ENCODE assay signal across 10 cellular contexts in genomic region chr22:20531154-20531403, GRCh38. TPM values are rescaled to one million over a fixed set of nuclear protein-coding genes. Genes with fewer than 3 reads are reported as not detected.
DNase-seq lines count a peak whose midpoint lies in the region; ATAC-seq, FAIRE-seq and TF ChIP-seq lines count a peak whose summit lies in the region.
"Had no signal": no experiment of that assay in that cellular context is flagged by ENCODE, and none has a peak within 500 bp of the region (broad histone marks: within the 10 kb centered on the region; RNA-seq: fewer than 3 reads in every experiment).

No MANE protein-coding gene starts in this region.

- FAIRE-seq in K562 (lab: Jason Lieb, UNC) = no peak
- FAIRE-seq: colon had no signal

- H3K36me3 ChIP-seq in HCT116 (ENCODE audit: control insufficient read depth in 1 of 2, insufficient read depth in 2 of 2, low read length in 2 of 2) (peaks cover 2 to 8% of the 10 kb centered on the region in 2 experiments; a peak in 2 of 4 replicates), K562 (ENCODE audit: control insufficient read depth, insufficient read depth, low read length) (peaks cover 79% of the 10 kb centered on the region), stomach smooth muscle (ENCODE audit: control insufficient read depth in 2 of 2, insufficient read depth in 2 of 2, low read length in 2 of 2) (peaks cover 7 to 11% of the 10 kb centered on the region in 2 donors)

- no peak overlapping the region for H3K27ac Mint-ChIP-seq in activated T-helper 17 cell treated with anti-CD3 and anti-CD28 coated beads, Interleukin-2, amount 50 U/mL, for 72 hours

- H3K9me3 ChIP-seq in HCT116 (ENCODE audit: control insufficient read depth in 1 of 2, insufficient read depth in 1 of 2, low read depth in 1 of 2, low read length in 2 of 2) (no peaks in the 10 kb centered on the region), K562 (replicated peaks; ENCODE audit: control insufficient read depth, insufficient read depth, low read depth, low read length) (no peaks in the 10 kb centered on the region), stomach smooth muscle (ENCODE audit: control insufficient read depth in 2 of 2, low read length in 2 of 2) (no peaks in the 10 kb centered on the region)

- TF ChIP-seq EP300 in K562 (IDR thresholded peaks at IDR 0.05; ENCODE audit: low read length) = no peak

- H3K27me3 ChIP-seq in HCT116 (ENCODE audit: insufficient read depth, low read length) (no peaks in the 10 kb centered on the region), K562 (ENCODE audit: control insufficient read depth in 2 of 2, insufficient read depth in 2 of 2, low read length in 2 of 2) (no peaks in the 10 kb centered on the region), layer of hippocampus (ENCODE audit: control insufficient read depth, insufficient read depth, low read length) (no peaks in the 10 kb centered on the region), stomach smooth muscle (ENCODE audit: control insufficient read depth in 1 of 2, insufficient read depth in 2 of 2, low read length in 2 of 2) (no peaks in the 10 kb centered on the region)

- in situ Hi-C loops in K562 (cut with MboI) = no loop called here

- BruUV-seq in HCT116 (replicated peaks; lab: Mats Ljungman, UMichigan) (no TSS peak), K562 (replicated peaks; lab: Mats Ljungman, UMichigan) (no TSS peak)

- peaks cover 47% of the 10 kb centered on the region for H3K4me1 Mint-ChIP-seq in activated T-helper 17 cell treated with anti-CD3 and anti-CD28 coated beads, Interleukin-2, amount 50 U/mL, for 72 hours

- H3K27ac ChIP-seq in HCT116 (ENCODE audit: low read depth, low read length) (peak overlapping the region; percentile 90), K562 (ENCODE audit: extremely low read depth, low read depth, low read length) (no peak overlapping the region; the same call in 2 of the 3 replicates), layer of hippocampus (ENCODE audit: low read depth, low read length) (peak overlapping the region; percentile 69), stomach smooth muscle (ENCODE audit: low read length) (peak overlapping the region; percentile 76)

- TF ChIP-seq RAD21 in HCT116 (IDR thresholded peaks at IDR 0.05; ENCODE audit: low read depth) (no peak), K562 (CRISPR knock-in tag; conservative IDR thresholded peaks at IDR 0.05 in 1 of 2, IDR thresholded peaks at IDR 0.05 in 1 of 2) (no peak)

- no peaks in the 10 kb centered on the region for H3K27me3 Mint-ChIP-seq in activated T-helper 17 cell treated with anti-CD3 and anti-CD28 coated beads, Interleukin-2, amount 50 U/mL, for 72 hours

- H2AFZ ChIP-seq in HCT116 (ENCODE audit: low read depth, low read length, poor library complexity, severe bottlenecking) (no peak overlapping the region), K562 (ENCODE audit: low read depth, low read length) (no peak overlapping the region)

- POLR2A ChIA-PET in HCT116 (lab: Charles Lee) (interaction anchor here (0.7 to 1.3 kb wide), 4 partner anchors 11 to 23 kb away, joined by 3 to 4 read pairs (median 4); partner anchors contain the start of gene MED15), K562 (lab: Yijun Ruan, JAX) (interaction anchor here (0.6 to 68.9 kb wide), 3 partner anchors 11 to 79 kb away, joined by 6 to 1693 read pairs (median 1693); partner anchors contain the start of gene MED15)

- TF ChIP-seq CTCF in HCT116 (IDR thresholded peaks at IDR 0.05 in 2 of 3, conservative IDR thresholded peaks at IDR 0.05 in 1 of 3; ENCODE audit: borderline replicate concordance in 1 of 3, insufficient read depth in 1 of 3, low read depth in 2 of 3, low read length in 2 of 3) (no peak), K562 (IDR thresholded peaks at IDR 0.05 in 2 of 3, conservative IDR thresholded peaks at IDR 0.05 in 1 of 3; ENCODE audit: insufficient read depth in 2 of 3, low read depth in 1 of 3, low read length in 3 of 3) (no peak)

- H3K36me3 Mint-ChIP-seq in activated T-helper 17 cell treated with anti-CD3 and anti-CD28 coated beads, Interleukin-2, amount 50 U/mL, for 72 hours (ENCODE audit: low read depth) = peaks cover 59% of the 10 kb centered on the region

- H4K20me1 ChIP-seq in HCT116 (ENCODE audit: insufficient read depth) (no peaks in the 10 kb centered on the region; the same call in 1 of the 2 replicates), K562 (replicated peaks; ENCODE audit: control insufficient read depth, insufficient read depth, low read length) (peaks cover 78% of the 10 kb centered on the region)

- H3K4me2 ChIP-seq in HCT116 (ENCODE audit: low read length) = peak overlapping the region; percentile 89
- H3K4me2 ChIP-seq in K562 (ENCODE audit: insufficient read depth, low read length) = no peak overlapping the region

- RAD21 ChIA-PET in HCT116 (lab: Charles Lee; ENCODE audit: low non-redundant PET in 1 of 2, low total read pairs in 2 of 2, uncharacterized antibody in 2 of 2, unreplicated experiment in 2 of 2) = interaction anchor here (0.6 to 1.3 kb wide), 3 partner anchors 21 to 321 kb away, joined by 3 to 4 read pairs (median 3); partner anchors contain the start of gene MED15 (in 1 of the 2)

- H3K9ac ChIP-seq in HCT116 (ENCODE audit: low read length) = peak overlapping the region; percentile 74
- H3K9ac ChIP-seq in K562 (ENCODE audit: insufficient read depth in 1 of 2, low read depth in 2 of 2, low read length in 2 of 2) = peak overlapping the region in 1 of 2 experiments; percentile 33; a peak in 2 of 4 replicates
- H3K9ac ChIP-seq in stomach smooth muscle (ENCODE audit: low read length in 2 of 2) = peak overlapping the region; percentile 56 to 60

- peaks cover 42 to 76% of the 10 kb centered on the region in 2 experiments for H3K4me1 ChIP-seq in HCT116 (ENCODE audit: control insufficient read depth in 1 of 2, insufficient read depth in 2 of 2, low read length in 2 of 2)
- H3K4me1 ChIP-seq in K562 (replicated peaks in 1 of 2; ENCODE audit: control insufficient read depth in 2 of 2, insufficient read depth in 2 of 2, low read length in 2 of 2) = peaks cover 14 to 53% of the 10 kb centered on the region in 2 experiments
- H3K4me1 ChIP-seq in stomach smooth muscle (ENCODE audit: control insufficient read depth, insufficient read depth, low read length) = peaks cover 47% of the 10 kb centered on the region

- intact Hi-C loops in HCT116 (cut with micrococcal nuclease) (no loop called here), K562 (cut with micrococcal nuclease) (no loop called here)

- H3K9me2 ChIP-seq in HCT116 (ENCODE audit: insufficient read depth) = no peaks in the 10 kb centered on the region

- 81% methylated on average over 1 of the region's 1 CpG for WGBS in K562 (ENCODE audit: insufficient coverage, low coverage, missing lambda C conversion rate)

- peaks cover 40% of the 10 kb centered on the region for H3K9me1 ChIP-seq in K562 (ENCODE audit: control insufficient read depth, insufficient read depth, low read length)

- no peak overlapping the region for H3K4me3 Mint-ChIP-seq in activated T-helper 17 cell treated with anti-CD3 and anti-CD28 coated beads, Interleukin-2, amount 50 U/mL, for 72 hours

- ATAC-seq in HCT116 = no peak
- ATAC-seq in K562 = no peak
- no peak for ATAC-seq in activated T-helper 17 cell treated with anti-CD3 and anti-CD28 coated beads, Interleukin-2, amount 50 U/mL, for 72 hours (replicated peaks)

- H3K4me3 ChIP-seq in HCT116 (replicated peaks in 1 of 2; ENCODE audit: low read depth in 1 of 2, low read length in 2 of 2) = peak overlapping the region; percentile 15 to 53
- no peak overlapping the region for H3K4me3 ChIP-seq in K562
- H3K4me3 ChIP-seq in stomach smooth muscle (ENCODE audit: low read length in 2 of 2) = peak overlapping the region in 1 of 2 donors; percentile 40

- no peak for DNase-seq in HCT116 (ENCODE audit: low read depth, low spot score)
- no peak for DNase-seq in K562 (ENCODE audit: extremely low read depth in 1 of 4, low spot score in 3 of 4)
- DNase-seq in RPMI8226 = no peak
- DNase-seq in NCI-H1048 (lab: John Stamatoyannopoulos, UW) = no peak
- no peak for DNase-seq in T1000 (lab: John Stamatoyannopoulos, UW)
- DNase-seq: MV-4-11 had no signal

- CTCF ChIA-PET in HCT116 (lab: Charles Lee) (interaction anchor here (1.0 to 1.6 kb wide), 3 partner anchors 37 to 572 kb away, joined by 3 to 5 read pairs (median 5); no protein-coding TSS in a partner anchor), K562 (lab: Yijun Ruan, JAX; ENCODE audit: low intra/inter-chr PET ratio) (no interaction called here)

- TF ChIP-seq POLR2A in HCT116 (IDR thresholded peaks at IDR 0.05; ENCODE audit: borderline replicate concordance, extremely low read depth, insufficient read depth, insufficient read length) (no peak), K562 (conservative IDR thresholded peaks at IDR 0.05) (no peak)

- no peaks in the 10 kb centered on the region for H3K9me3 Mint-ChIP-seq in activated T-helper 17 cell treated with anti-CD3 and anti-CD28 coated beads, Interleukin-2, amount 50 U/mL, for 72 hours

- H3K79me2 ChIP-seq in HCT116 (ENCODE audit: insufficient read depth, low read length) (peaks cover 98% of the 10 kb centered on the region), K562 (ENCODE audit: control insufficient read depth, insufficient read depth, low read length) (peaks cover 92% of the 10 kb centered on the region)

RNA-seq across cellular contexts. Expression of gene MED15, which starts 23.7 kb away (rescaled TPM):
- total RNA-seq in HCT116 (2021; ENCODE audit: unreplicated experiment) = 81.3 TPM
- polyA plus RNA-seq in HCT116 (2012) = 71.7 and 83.4 TPM in 2 replicates
- total RNA-seq in K562 (2011; cell fraction: chromatin; rRNA removed; ENCODE audit: low replicate concordance) = 482 and 971 TPM in 2 replicates
- 663 TPM in 2 replicates for total RNA-seq in K562 (2011; cell fraction: nucleolus; rRNA removed)
- 469 and 476 TPM in 2 replicates for total RNA-seq in K562 (2011; cell fraction: nucleoplasm; rRNA removed)
- total RNA-seq in K562 (2014; rRNA removed) = 72.6 and 103 TPM in 2 replicates
- 26.1 and 26.4 TPM in 2 replicates for total RNA-seq in K562 (2014; rRNA removed; fragmentation: Illumina TruSeq; extraction: Trizol)
- 59.2 and 60.1 TPM in 2 replicates for total RNA-seq in K562 (2015; rRNA removed; fragmentation: Illumina TruSeq; extraction: Trizol)
- 264 and 271 TPM in 2 replicates for total RNA-seq in K562 (2021)
- polyA plus RNA-seq in K562 (2011; rRNA removed) = 40.4 and 111 TPM in 2 replicates
- polyA plus RNA-seq in K562 (2011; cell fraction: cytosol; rRNA removed) = 75.5 and 117 TPM in 2 replicates
- 369 and 471 TPM in 2 replicates for polyA plus RNA-seq in K562 (2011; cell fraction: nucleus; rRNA removed)
- polyA plus RNA-seq in K562 (2012) = 148 and 229 TPM in 2 replicates
- 76.0 and 122 TPM in 2 replicates for polyA plus RNA-seq in K562 (2014; fragmentation: Illumina TruSeq; extraction: Trizol)
- polyA plus RNA-seq in K562 (2014; fragmentation: Nextera tagmentation; extraction: Ambion mirVana) = 1 to 10 TPM; 4.0 to 5.2 TPM
- 102 and 130 TPM in 2 replicates for polyA plus RNA-seq in K562 (2014; rRNA removed)
- 98.8 and 108 TPM in 2 replicates for polyA minus RNA-seq in K562 (2011; rRNA and poly(A)+ RNA removed)
- 188 and 326 TPM in 2 replicates for polyA minus RNA-seq in K562 (2011; cell fraction: cytosol; rRNA and poly(A)+ RNA removed)
- polyA minus RNA-seq in K562 (2011; cell fraction: nucleus; rRNA and poly(A)+ RNA removed) = 310 and 409 TPM in 2 replicates
- total RNA-seq in activated T-helper 17 cell treated with anti-CD3 and anti-CD28 coated beads, Interleukin-2, amount 50 U/mL, for 72 hours = 100 to 1,000 TPM; 115 to 118 TPM

RNA-seq across cellular contexts. Expression of gene KLHL22, which starts 35.5 kb away (rescaled TPM):
- total RNA-seq in HCT116 (2021; ENCODE audit: unreplicated experiment) (16.4 TPM), K562 (2014; rRNA removed) (15.1 and 15.6 TPM in 2 replicates), K562 (2014; rRNA removed; fragmentation: Illumina TruSeq; extraction: Trizol) (13.5 and 15.3 TPM in 2 replicates), K562 (2015; rRNA removed; fragmentation: Illumina TruSeq; extraction: Trizol) (15.2 and 15.7 TPM in 2 replicates), K562 (2021) (20.1 and 21.1 TPM in 2 replicates)
- 7.5 and 8.8 TPM in 2 replicates for polyA plus RNA-seq in HCT116 (2012)
- total RNA-seq in K562 (2011; cell fraction: chromatin; rRNA removed; ENCODE audit: low replicate concordance) = 116 and 152 TPM in 2 replicates
- 68.5 and 75.0 TPM in 2 replicates for total RNA-seq in K562 (2011; cell fraction: nucleolus; rRNA removed)
- total RNA-seq in K562 (2011; cell fraction: nucleoplasm; rRNA removed) = 88.1 and 101 TPM in 2 replicates
- polyA plus RNA-seq in K562 (2011; rRNA removed) (25.6 and 43.0 TPM in 2 replicates), K562 (2014; fragmentation: Illumina TruSeq; extraction: Trizol) (15.4 and 16.5 TPM in 2 replicates), K562 (2014; fragmentation: Nextera tagmentation; extraction: Ambion mirVana) (1 to 10 TPM; 1.3 to 1.8 TPM), K562 (2014; rRNA removed) (15.8 and 18.6 TPM in 2 replicates)
- 24.5 and 36.2 TPM in 2 replicates for polyA plus RNA-seq in K562 (2011; cell fraction: cytosol; rRNA removed)
- 73.7 and 92.5 TPM in 2 replicates for polyA plus RNA-seq in K562 (2011; cell fraction: nucleus; rRNA removed)
- polyA plus RNA-seq in K562 (2012) = 15.0 and 42.6 TPM in 2 replicates
- polyA minus RNA-seq in K562 (2011; rRNA and poly(A)+ RNA removed) = 24.1 and 42.3 TPM in 2 replicates
- 13.4 and 21.4 TPM in 2 replicates for polyA minus RNA-seq in K562 (2011; cell fraction: cytosol; rRNA and poly(A)+ RNA removed)
- polyA minus RNA-seq in K562 (2011; cell fraction: nucleus; rRNA and poly(A)+ RNA removed) = 36.2 and 65.9 TPM in 2 replicates
- 10 to 100 TPM; 19.3 to 22.4 TPM for total RNA-seq in activated T-helper 17 cell treated with anti-CD3 and anti-CD28 coated beads, Interleukin-2, amount 50 U/mL, for 72 hours

Comparison
In these comparisons a context has a peak if more than half of its experiments do, and no peak if none do; other contexts are left out.
1. Of the 22 proteins assayed by ChIP-seq in both K562 and HCT116: peak only in K562: none; only in HCT116: none; in both: POLR2AphosphoS5; in neither: 21.